In genomic region chr1:97412737-97413136, GRCh38 we compare ENCODE assay signal across 13 cellular contexts.
DNase-seq lines count a peak whose midpoint lies in the region; FAIRE-seq and TF ChIP-seq lines count a peak whose summit lies in the region.
"Had no signal": no experiment of that assay in that cellular context is flagged by ENCODE, and none has a peak within 500 bp of the region (broad histone marks: within the 10 kb centered on the region; RNA-seq: fewer than 3 reads in every experiment).

No MANE protein-coding gene starts in this region.

- no peak for TF ChIP-seq POLR2A in GM12892 (IDR thresholded peaks at IDR 0.05; ENCODE audit: low read depth, low read length)

- peak; percentile 9 for DNase-seq in AG20443 (ENCODE audit: low spot score)
- peak; percentile 24 for DNase-seq in HT1080 (ENCODE audit: low read depth)
- DNase-seq in epithelial cell of esophagus (ENCODE audit: low read depth) = peak; percentile 19
- DNase-seq in pons (ENCODE audit: low spot score) = peak; percentile 22
- DNase-seq in retina = no peak
- no peak for DNase-seq in activated naive CD4-positive, alpha-beta T cell treated with Interleukin-2 at 50 U/mL for 16 hours
- DNase-seq in GM12892 (ENCODE audit: insufficient read length) = no peak
- DNase-seq: AML-193, H9, Kasumi-1, NCI-H1417, NCI-H187 treated with DMSO at 0.1 percent for 48 hours, SJCRH30 had no signal

- no peak overlapping the region for H3K4me3 ChIP-seq in epithelial cell of esophagus (ENCODE audit: low read length)
- H3K4me3 ChIP-seq: SJCRH30 had no signal

- TF ChIP-seq CTCF in epithelial cell of esophagus (IDR thresholded peaks at IDR 0.05; ENCODE audit: insufficient read depth, low read depth, low read length, missing control alignments) = no peak

- no peak for FAIRE-seq in GM12892 (lab: Jason Lieb, UNC)

Comparison
In these comparisons a context has a peak if more than half of its experiments do, and no peak if none do; other contexts are left out.
1. DNase-seq: peak in AG20443 (single experiment), HT1080 (single experiment), epithelial cell of esophagus (single experiment) and pons (single experiment); none in retina (single experiment), activated naive CD4-positive, alpha-beta T cell treated with Interleukin-2 at 50 U/mL for 16 hours (single experiment) and GM12892 (single experiment).